8 cellular contexts compared by ENCODE assay signal in genomic region chr11:117327255-117327566, GRCh38. TPM values are rescaled to one million over a fixed set of nuclear protein-coding genes. Genes with fewer than 3 reads are reported as not detected.
DNase-seq lines count a peak whose midpoint lies in the region; ATAC-seq, FAIRE-seq and TF ChIP-seq lines count a peak whose summit lies in the region.
"Not testable (repeated sequence)": the region's sequence is repeated elsewhere in the genome, so short reads cannot be mapped to it uniquely, and the experiment has no call there.

No MANE protein-coding gene starts in this region.

- CTCF ChIA-PET in HEK293 (lab: Yijun Ruan, JAX) = interaction anchor here (0.7 to 1.2 kb wide), 2 partner anchors 99 to 756 kb away, joined by 3 to 6 read pairs; no protein-coding TSS in a partner anchor
- CTCF ChIA-PET in K562 (lab: Yijun Ruan, JAX; ENCODE audit: low intra/inter-chr PET ratio); HepG2 (lab: Yijun Ruan, JAX; ENCODE audit: low intra/inter-chr PET ratio, low total read pairs): not testable (repeated sequence)

- not testable (repeated sequence) for TF ChIP-seq CTCF in HEK293 (tag by site-specific recombination; IDR thresholded peaks at IDR 0.05); Peyer's patch (IDR thresholded peaks at IDR 0.05); K562 (IDR thresholded peaks at IDR 0.05 in 2 of 3, conservative IDR thresholded peaks at IDR 0.05 in 1 of 3; ENCODE audit: insufficient read depth in 2 of 3, low read depth in 1 of 3, low read length in 3 of 3); fibroblast of mammary gland (conservative IDR thresholded peaks at IDR 0.05; ENCODE audit: control insufficient read depth, insufficient read depth, low read depth, low read length); HepG2 (CRISPR knock-in tag; IDR thresholded peaks at IDR 0.05); prostate gland (IDR thresholded peaks at IDR 0.05); type B pancreatic cell (conservative IDR thresholded peaks at IDR 0.05)

- TF ChIP-seq RAD21 in K562 (CRISPR knock-in tag; conservative IDR thresholded peaks at IDR 0.05 in 1 of 2, IDR thresholded peaks at IDR 0.05 in 1 of 2); HepG2 (CRISPR knock-in tag; IDR thresholded peaks at IDR 0.05): not testable (repeated sequence)

- not testable (repeated sequence) for ATAC-seq in K562, HepG2

- not testable (repeated sequence) for H4K20me1 ChIP-seq in BLaER1 treated with 17β-estradiol and CSF1 and Interleukin-3, amounts not matched to agents 10 nM and 100 nM; K562 (replicated peaks; ENCODE audit: control insufficient read depth, insufficient read depth, low read length); HepG2 (ENCODE audit: insufficient read depth, low read length)

- H3K9ac ChIP-seq in BLaER1 treated with 17β-estradiol and CSF1 and Interleukin-3, amounts not matched to agents 10 nM and 100 nM = peak overlapping the region in 10 of 11 experiments; percentile 78 to 93 (median 86); a peak in 16 of 22 replicates
- H3K9ac ChIP-seq in K562 (ENCODE audit: insufficient read depth in 1 of 2, low read depth in 2 of 2, low read length in 2 of 2) = not testable (repeated sequence)
- peak overlapping the region; percentile 75; the same call in 1 of the 2 replicates for H3K9ac ChIP-seq in HepG2 (ENCODE audit: insufficient read depth, low read depth, low read length)

- peak overlapping the region; percentile 66 to 81 (median 73) for H3K4me3 ChIP-seq in BLaER1 treated with 17β-estradiol and CSF1 and Interleukin-3, amounts not matched to agents 10 nM and 100 nM
- H3K4me3 ChIP-seq in HEK293 (ENCODE audit: low read depth, low read length) (peak overlapping the region; percentile 59), Peyer's patch (peak overlapping the region; percentile 74 to 91 (median 80)), K562 (peak overlapping the region; percentile 76; the same call in 1 of the 2 replicates), fibroblast of mammary gland (ENCODE audit: control insufficient read depth, low read depth, low read length) (peak overlapping the region; percentile 85), HepG2 (replicated peaks in 1 of 3; ENCODE audit: insufficient read depth in 1 of 3, low read depth in 2 of 3, low read length in 3 of 3) (peak overlapping the region; percentile 78 to 86 (median 79)), prostate gland (peak overlapping the region; percentile 68 to 86)

- H3K36me3 Mint-ChIP-seq in type B pancreatic cell = not testable (repeated sequence)

- not testable (repeated sequence) for DNase-seq in Peyer's patch; K562 (ENCODE audit: extremely low read depth in 1 of 4, low spot score in 3 of 4); fibroblast of mammary gland (ENCODE audit: low read depth); HepG2 (ENCODE audit: low spot score); prostate gland (ENCODE audit: low spot score); type B pancreatic cell (ENCODE audit: extremely low spot score, unreplicated experiment)

- BruUV-seq in K562 (replicated peaks; lab: Mats Ljungman, UMichigan); HepG2 (replicated peaks; lab: Mats Ljungman, UMichigan): not testable (repeated sequence)

- not testable (repeated sequence) for H3K27ac Mint-ChIP-seq in type B pancreatic cell

- peak overlapping the region; percentile 87 for H2AFZ ChIP-seq in K562 (ENCODE audit: low read depth, low read length)
- H2AFZ ChIP-seq in HepG2 (ENCODE audit: low read length) = not testable (repeated sequence)

- H3K27me3 ChIP-seq in BLaER1 treated with 17β-estradiol and CSF1 and Interleukin-3, amounts not matched to agents 10 nM and 100 nM; Peyer's patch; K562 (ENCODE audit: control insufficient read depth in 2 of 2, insufficient read depth in 2 of 2, low read length in 2 of 2); HepG2 (ENCODE audit: control insufficient read depth in 1 of 2, insufficient read depth in 2 of 2, low read length in 2 of 2); prostate gland (replicated peaks; ENCODE audit: insufficient read depth): not testable (repeated sequence)

- not testable (repeated sequence) for FAIRE-seq in K562 (lab: Jason Lieb, UNC); HepG2 (lab: Jason Lieb, UNC)

- H3K4me1 ChIP-seq in BLaER1 treated with 17β-estradiol and CSF1 and Interleukin-3, amounts not matched to agents 10 nM and 100 nM = peaks cover 12 to 27% (median 15%) of the 10 kb centered on the region in 10 experiments
- not testable (repeated sequence) for H3K4me1 ChIP-seq in HEK293 (ENCODE audit: control insufficient read depth, insufficient read depth, low read length); prostate gland (replicated peaks)
- H3K4me1 ChIP-seq in Peyer's patch (peaks cover 0 to 12% (median 0%) of the 10 kb centered on the region in 4 donors), K562 (replicated peaks in 1 of 2; ENCODE audit: control insufficient read depth in 2 of 2, insufficient read depth in 2 of 2, low read length in 2 of 2) (peaks cover 5 to 10% of the 10 kb centered on the region in 2 experiments; a peak in 4 of 5 replicates), HepG2 (ENCODE audit: insufficient read depth, low read length) (peaks cover 21% of the 10 kb centered on the region)

- H3K9me1 ChIP-seq in K562 (ENCODE audit: control insufficient read depth, insufficient read depth, low read length) = not testable (repeated sequence)

- intact Hi-C loops in K562 (cut with micrococcal nuclease) = loop anchor here (5.0 kb wide), 1 partner anchor 95 kb away; the partner anchor contains the start of genes PCSK7 and RNF214
- intact Hi-C loops in HepG2 (cut with micrococcal nuclease; ENCODE audit: unreplicated experiment); prostate gland (cut with DNase I): not testable (repeated sequence)

- 2% methylated on average over 5 of the region's 5 CpGs for WGBS in K562 (ENCODE audit: insufficient coverage, low coverage, missing lambda C conversion rate)
- WGBS in HepG2 (ENCODE audit: low lambda C conversion rate) = 7% methylated on average over 5 of the region's 5 CpGs
- 18% methylated on average over 5 of the region's 5 CpGs for WGBS in prostate gland

- TF ChIP-seq EP300 in K562 (IDR thresholded peaks at IDR 0.05; ENCODE audit: low read length); HepG2 (IDR thresholded peaks at IDR 0.05; ENCODE audit: low read depth in 2 of 2, low read length in 2 of 2); HepG2 (CRISPR knock-in tag; IDR thresholded peaks at IDR 0.05; ENCODE audit: borderline replicate concordance): not testable (repeated sequence)

- H3K36me3 ChIP-seq in BLaER1 treated with 17β-estradiol and CSF1 and Interleukin-3, amounts not matched to agents 10 nM and 100 nM; HEK293 (ENCODE audit: control insufficient read depth in 2 of 2, insufficient read depth in 1 of 2, low read length in 2 of 2); Peyer's patch; K562 (ENCODE audit: control insufficient read depth, insufficient read depth, low read length); HepG2 (replicated peaks in 1 of 2; ENCODE audit: control insufficient read depth in 1 of 2, insufficient read depth in 2 of 2, low read length in 2 of 2); prostate gland: not testable (repeated sequence)

- H3K4me2 ChIP-seq in BLaER1 treated with 17β-estradiol and CSF1 and Interleukin-3, amounts not matched to agents 10 nM and 100 nM = peak overlapping the region; percentile 45 to 93 (median 54); a peak in 16 of 22 replicates
- H3K4me2 ChIP-seq in K562 (ENCODE audit: insufficient read depth, low read length) (peak overlapping the region; percentile 77; the same call in 1 of the 2 replicates), HepG2 (ENCODE audit: low read depth, low read length) (peak overlapping the region; percentile 42; the same call in 1 of the 2 replicates)

- in situ Hi-C loops in K562 (cut with MboI); HepG2 (cut with HindIII; ENCODE audit: extremely low pct_ligation_motif_present, low pct_unique_long_range_greater_than_20kb): not testable (repeated sequence)

- H3K9me3 Mint-ChIP-seq in type B pancreatic cell = not testable (repeated sequence)

- H3K27ac ChIP-seq in BLaER1 treated with 17β-estradiol and CSF1 and Interleukin-3, amounts not matched to agents 10 nM and 100 nM = peak overlapping the region in 9 of 11 experiments; percentile 68 to 92 (median 82); a peak in 11 of 22 replicates
- H3K27ac ChIP-seq in HEK293 (ENCODE audit: extremely low read depth, low read depth, low read length); K562 (ENCODE audit: extremely low read depth, low read depth, low read length); prostate gland: not testable (repeated sequence)
- peak overlapping the region in 3 of 4 donors; percentile 87 to 95 (median 90) for H3K27ac ChIP-seq in Peyer's patch
- H3K27ac ChIP-seq in HepG2 (ENCODE audit: extremely low read length, insufficient read depth, low read length) = peak overlapping the region; percentile 60

- peak overlapping the region; percentile 80 for H3K4me3 Mint-ChIP-seq in type B pancreatic cell

- H3K9me3 ChIP-seq in BLaER1 treated with 17β-estradiol and CSF1 and Interleukin-3, amounts not matched to agents 10 nM and 100 nM (replicated peaks in 1 of 11); HEK293 (ENCODE audit: control insufficient read depth, insufficient read depth, low read depth, low read length); Peyer's patch; K562 (replicated peaks; ENCODE audit: control insufficient read depth, insufficient read depth, low read depth, low read length); HepG2 (ENCODE audit: low read length); prostate gland: not testable (repeated sequence)

- not testable (repeated sequence) for TF ChIP-seq POLR2A in Peyer's patch (IDR thresholded peaks at IDR 0.05); K562 (conservative IDR thresholded peaks at IDR 0.05); HepG2 (IDR thresholded peaks at IDR 0.05; ENCODE audit: insufficient read depth in 1 of 2, low read depth in 2 of 2, low read length in 2 of 2); prostate gland (IDR thresholded peaks at IDR 0.05)

- H3K79me2 ChIP-seq in K562 (ENCODE audit: control insufficient read depth, insufficient read depth, low read length); HepG2 (ENCODE audit: insufficient read depth, low read length): not testable (repeated sequence)

- POLR2A ChIA-PET in HEK293 (lab: Yijun Ruan, JAX) = interaction anchor here (0.6 to 1.8 kb wide), 6 partner anchors 8 to 96 kb away, joined by 3 to 19 read pairs (median 4); partner anchors contain the start of gene BACE1
- POLR2A ChIA-PET in K562 (lab: Yijun Ruan, JAX) = interaction anchor here (0.6 to 6.7 kb wide), 9 partner anchors 9 to 426 kb away, joined by 3 to 42 read pairs (median 4); partner anchors contain the start of gene PAFAH1B2
- POLR2A ChIA-PET in HepG2 (lab: Yijun Ruan, JAX) = interaction anchor here (0.7 to 2.4 kb wide), 9 partner anchors 8 to 490 kb away, joined by 3 to 33 read pairs (median 6); partner anchors contain the start of genes APOA1, BACE1, PAFAH1B2 and SIDT2

- not testable (repeated sequence) for H3K27me3 Mint-ChIP-seq in type B pancreatic cell

- H3K4me1 Mint-ChIP-seq in type B pancreatic cell (ENCODE audit: unreplicated experiment) = not testable (repeated sequence)

RNA-seq across cellular contexts. Expression of gene CEP164, which starts 0.4 kb away (rescaled TPM):
- total RNA-seq in Peyer's patch = 10 to 100 TPM; 12.3 to 45.4 (median 27.2) TPM
- 42.8 and 72.9 TPM in 2 replicates for total RNA-seq in K562 (2011; cell fraction: chromatin; rRNA removed; ENCODE audit: low replicate concordance)
- 28.0 TPM in 2 replicates for total RNA-seq in K562 (2011; cell fraction: nucleolus; rRNA removed)
- 36.8 and 43.6 TPM in 2 replicates for total RNA-seq in K562 (2011; cell fraction: nucleoplasm; rRNA removed)
- 14.2 and 16.1 TPM in 2 replicates for total RNA-seq in K562 (2014; rRNA removed)
- 8.0 TPM in 2 replicates for total RNA-seq in K562 (2014; rRNA removed; fragmentation: Illumina TruSeq; extraction: Trizol)
- 13.1 and 13.6 TPM in 2 replicates for total RNA-seq in K562 (2015; rRNA removed; fragmentation: Illumina TruSeq; extraction: Trizol)
- 12.1 and 16.5 TPM in 2 replicates for total RNA-seq in K562 (2021)
- polyA plus RNA-seq in K562 (2011; rRNA removed) = 7.7 and 8.7 TPM in 2 replicates
- polyA plus RNA-seq in K562 (2011; cell fraction: cytosol; rRNA removed) = 3.9 and 6.7 TPM in 2 replicates
- 39.0 and 46.4 TPM in 2 replicates for polyA plus RNA-seq in K562 (2011; cell fraction: nucleus; rRNA removed)
- polyA plus RNA-seq in K562 (2012) = 12.8 and 30.5 TPM in 2 replicates
- 11.4 and 15.0 TPM in 2 replicates for polyA plus RNA-seq in K562 (2014; fragmentation: Illumina TruSeq; extraction: Trizol)
- 1 to 10 TPM; 2.1 to 4.6 TPM for polyA plus RNA-seq in K562 (2014; fragmentation: Nextera tagmentation; extraction: Ambion mirVana)
- polyA plus RNA-seq in K562 (2014; rRNA removed) = 9.9 and 10.4 TPM in 2 replicates
- 9.3 and 10.2 TPM in 2 replicates for polyA minus RNA-seq in K562 (2011; rRNA and poly(A)+ RNA removed)
- 4.6 and 7.1 TPM in 2 replicates for polyA minus RNA-seq in K562 (2011; cell fraction: cytosol; rRNA and poly(A)+ RNA removed)
- polyA minus RNA-seq in K562 (2011; cell fraction: nucleus; rRNA and poly(A)+ RNA removed) = 8.8 and 10.4 TPM in 2 replicates
- 9.6 and 15.2 TPM in 2 replicates for total RNA-seq in HepG2 (2016; rRNA removed; fragmentation: Illumina TruSeq; extraction: Trizol)
- total RNA-seq in HepG2 (2016; cell fraction: cytosol; rRNA removed; fragmentation: Illumina TruSeq; extraction: Trizol; ENCODE audit: low read depth) = 14.5 and 15.6 TPM in 2 replicates
- 7.8 and 17.7 TPM in 2 replicates for total RNA-seq in HepG2 (2016; cell fraction: insoluble cytoplasmic fraction; rRNA removed; fragmentation: Illumina TruSeq; extraction: Trizol)
- total RNA-seq in HepG2 (2016; cell fraction: membrane; rRNA removed; fragmentation: Illumina TruSeq; extraction: Trizol) = 7.5 and 7.9 TPM in 2 replicates
- 18.0 and 22.9 TPM in 2 replicates for total RNA-seq in HepG2 (2016; cell fraction: nucleus; rRNA removed; fragmentation: Illumina TruSeq; extraction: Trizol)
- 9.8 and 11.4 TPM in 2 replicates for polyA plus RNA-seq in HepG2 (2011; rRNA removed)
- 4.5 and 5.1 TPM in 2 replicates for polyA plus RNA-seq in HepG2 (2011; cell fraction: cytosol; rRNA removed)
- polyA plus RNA-seq in HepG2 (2011; cell fraction: nucleus; rRNA removed) = 41.9 and 50.5 TPM in 2 replicates
- polyA plus RNA-seq in HepG2 (2012) = 5.9 and 7.9 TPM in 2 replicates
- 0.96 and 1.0 TPM in 2 replicates for polyA plus RNA-seq in HepG2 (2016; cell fraction: cytosol; fragmentation: Illumina TruSeq; extraction: Trizol; ENCODE audit: low read depth)
- polyA plus RNA-seq in HepG2 (2016; cell fraction: insoluble cytoplasmic fraction; fragmentation: Illumina TruSeq; extraction: Trizol; ENCODE audit: low read depth) = 4.9 and 7.5 TPM in 2 replicates
- polyA plus RNA-seq in HepG2 (2016; cell fraction: membrane; fragmentation: Illumina TruSeq; extraction: Trizol; ENCODE audit: low read depth) = 1.5 and 1.6 TPM in 2 replicates
- 40.5 and 41.1 TPM in 2 replicates for polyA plus RNA-seq in HepG2 (2016; cell fraction: nucleus; fragmentation: Illumina TruSeq; extraction: Trizol; ENCODE audit: insufficient read depth, low read depth)
- polyA minus RNA-seq in HepG2 (2011; rRNA and poly(A)+ RNA removed; ENCODE audit: low replicate concordance) = 11.0 and 27.5 TPM in 2 replicates
- 3.5 and 3.7 TPM in 2 replicates for polyA minus RNA-seq in HepG2 (2011; cell fraction: cytosol; rRNA and poly(A)+ RNA removed)
- polyA minus RNA-seq in HepG2 (2011; cell fraction: nucleus; rRNA and poly(A)+ RNA removed) = 14.2 and 17.9 TPM in 2 replicates
- total RNA-seq in prostate gland = 10 to 100 TPM; 27.7 to 40.6 TPM
- 28.0 and 42.1 TPM in 2 replicates for total RNA-seq in type B pancreatic cell (ENCODE audit: low replicate concordance)

RNA-seq across cellular contexts. Expression of gene BACE1, which starts 11.2 kb away (rescaled TPM):
- total RNA-seq in Peyer's patch = 10 to 100 TPM in 2 of 4 donors, 1 to 10 TPM in 2; 5.6 to 11.4 (median 8.9) TPM
- not detected in 2 replicates for total RNA-seq in K562 (2011; cell fraction: chromatin; rRNA removed; ENCODE audit: low replicate concordance)
- total RNA-seq in K562 (2011; cell fraction: nucleolus; rRNA removed) = 0.13 TPM in 1 of 2 replicates, not detected in the other
- total RNA-seq in K562 (2011; cell fraction: nucleoplasm; rRNA removed) = not detected in 2 replicates
- not detected in 2 replicates for total RNA-seq in K562 (2014; rRNA removed)
- total RNA-seq in K562 (2014; rRNA removed; fragmentation: Illumina TruSeq; extraction: Trizol) = not detected in 2 replicates
- total RNA-seq in K562 (2015; rRNA removed; fragmentation: Illumina TruSeq; extraction: Trizol) = not detected in 2 replicates
- total RNA-seq in K562 (2021) = 0.18 and 0.29 TPM in 2 replicates
- 0.01 and 0.09 TPM in 2 replicates for polyA plus RNA-seq in K562 (2011; rRNA removed)
- 0.12 TPM in 1 of 2 replicates, not detected in the other for polyA plus RNA-seq in K562 (2011; cell fraction: cytosol; rRNA removed)
- polyA plus RNA-seq in K562 (2011; cell fraction: nucleus; rRNA removed) = 0.11 TPM in 1 of 2 replicates, not detected in the other
- polyA plus RNA-seq in K562 (2012) = 0.96 and 1.2 TPM in 2 replicates
- polyA plus RNA-seq in K562 (2014; fragmentation: Illumina TruSeq; extraction: Trizol) = not detected in 2 replicates
- under 1 TPM; 0.14 to 0.25 TPM for polyA plus RNA-seq in K562 (2014; fragmentation: Nextera tagmentation; extraction: Ambion mirVana)
- not detected in 2 replicates for polyA plus RNA-seq in K562 (2014; rRNA removed)
- not detected in 2 replicates for polyA minus RNA-seq in K562 (2011; rRNA and poly(A)+ RNA removed)
- polyA minus RNA-seq in K562 (2011; cell fraction: cytosol; rRNA and poly(A)+ RNA removed) = not detected in 2 replicates
- polyA minus RNA-seq in K562 (2011; cell fraction: nucleus; rRNA and poly(A)+ RNA removed) = under 0.01 and 0.11 TPM in 2 replicates
- 7.5 and 10.2 TPM in 2 replicates for total RNA-seq in HepG2 (2016; rRNA removed; fragmentation: Illumina TruSeq; extraction: Trizol)
- total RNA-seq in HepG2 (2016; cell fraction: cytosol; rRNA removed; fragmentation: Illumina TruSeq; extraction: Trizol; ENCODE audit: low read depth) = 2.1 and 2.2 TPM in 2 replicates
- total RNA-seq in HepG2 (2016; cell fraction: insoluble cytoplasmic fraction; rRNA removed; fragmentation: Illumina TruSeq; extraction: Trizol) = 8.4 and 9.7 TPM in 2 replicates
- 4.8 and 6.0 TPM in 2 replicates for total RNA-seq in HepG2 (2016; cell fraction: membrane; rRNA removed; fragmentation: Illumina TruSeq; extraction: Trizol)
- 9.1 and 11.5 TPM in 2 replicates for total RNA-seq in HepG2 (2016; cell fraction: nucleus; rRNA removed; fragmentation: Illumina TruSeq; extraction: Trizol)
- polyA plus RNA-seq in HepG2 (2011; rRNA removed) = 17.9 and 19.0 TPM in 2 replicates
- polyA plus RNA-seq in HepG2 (2011; cell fraction: cytosol; rRNA removed) = 14.6 and 15.9 TPM in 2 replicates
- polyA plus RNA-seq in HepG2 (2011; cell fraction: nucleus; rRNA removed) = 44.0 and 49.0 TPM in 2 replicates
- polyA plus RNA-seq in HepG2 (2012) = 12.2 and 14.8 TPM in 2 replicates
- 2.2 and 2.4 TPM in 2 replicates for polyA plus RNA-seq in HepG2 (2016; cell fraction: cytosol; fragmentation: Illumina TruSeq; extraction: Trizol; ENCODE audit: low read depth)
- 10.6 and 11.0 TPM in 2 replicates for polyA plus RNA-seq in HepG2 (2016; cell fraction: insoluble cytoplasmic fraction; fragmentation: Illumina TruSeq; extraction: Trizol; ENCODE audit: low read depth)
- polyA plus RNA-seq in HepG2 (2016; cell fraction: membrane; fragmentation: Illumina TruSeq; extraction: Trizol; ENCODE audit: low read depth) = 4.9 and 5.8 TPM in 2 replicates
- 21.9 and 23.8 TPM in 2 replicates for polyA plus RNA-seq in HepG2 (2016; cell fraction: nucleus; fragmentation: Illumina TruSeq; extraction: Trizol; ENCODE audit: insufficient read depth, low read depth)
- polyA minus RNA-seq in HepG2 (2011; rRNA and poly(A)+ RNA removed; ENCODE audit: low replicate concordance) = 41.2 and 52.9 TPM in 2 replicates
- polyA minus RNA-seq in HepG2 (2011; cell fraction: cytosol; rRNA and poly(A)+ RNA removed) = 7.0 and 13.9 TPM in 2 replicates
- 7.8 and 8.6 TPM in 2 replicates for polyA minus RNA-seq in HepG2 (2011; cell fraction: nucleus; rRNA and poly(A)+ RNA removed)
- total RNA-seq in prostate gland = 10 to 100 TPM; 12.4 to 28.4 TPM
- 26.2 and 37.4 TPM in 2 replicates for total RNA-seq in type B pancreatic cell (ENCODE audit: low replicate concordance)

RNA-seq across cellular contexts. Expression of gene BACE1-AS, which starts 36.1 kb away (rescaled TPM):
- 1 to 10 TPM; 2.5 to 7.6 (median 6.3) TPM for total RNA-seq in Peyer's patch
- 14.1 and 15.2 TPM in 2 replicates for total RNA-seq in K562 (2011; cell fraction: chromatin; rRNA removed; ENCODE audit: low replicate concordance)
- 7.5 and 8.3 TPM in 2 replicates for total RNA-seq in K562 (2011; cell fraction: nucleolus; rRNA removed)
- total RNA-seq in K562 (2011; cell fraction: nucleoplasm; rRNA removed) = 14.1 and 25.7 TPM in 2 replicates
- total RNA-seq in K562 (2014; rRNA removed) = 3.1 and 3.8 TPM in 2 replicates
- 2.9 and 3.9 TPM in 2 replicates for total RNA-seq in K562 (2014; rRNA removed; fragmentation: Illumina TruSeq; extraction: Trizol)
- 3.0 TPM in 2 replicates for total RNA-seq in K562 (2015; rRNA removed; fragmentation: Illumina TruSeq; extraction: Trizol)
- total RNA-seq in K562 (2021) = 4.7 and 5.9 TPM in 2 replicates
- 3.7 and 5.3 TPM in 2 replicates for polyA plus RNA-seq in K562 (2011; rRNA removed)
- 2.2 and 7.1 TPM in 2 replicates for polyA plus RNA-seq in K562 (2011; cell fraction: cytosol; rRNA removed)
- 8.0 and 9.5 TPM in 2 replicates for polyA plus RNA-seq in K562 (2011; cell fraction: nucleus; rRNA removed)
- polyA plus RNA-seq in K562 (2012) = 2.0 and 4.7 TPM in 2 replicates
- polyA plus RNA-seq in K562 (2014; fragmentation: Illumina TruSeq; extraction: Trizol) = 4.5 and 4.8 TPM in 2 replicates
- polyA plus RNA-seq in K562 (2014; fragmentation: Nextera tagmentation; extraction: Ambion mirVana) = 1 to 10 TPM; 3.2 to 8.2 TPM
- polyA plus RNA-seq in K562 (2014; rRNA removed) = 2.2 and 3.8 TPM in 2 replicates
- polyA minus RNA-seq in K562 (2011; rRNA and poly(A)+ RNA removed) = 6.7 and 6.9 TPM in 2 replicates
- 4.1 and 5.3 TPM in 2 replicates for polyA minus RNA-seq in K562 (2011; cell fraction: cytosol; rRNA and poly(A)+ RNA removed)
- 5.0 and 6.8 TPM in 2 replicates for polyA minus RNA-seq in K562 (2011; cell fraction: nucleus; rRNA and poly(A)+ RNA removed)
- 2.0 and 2.9 TPM in 2 replicates for total RNA-seq in HepG2 (2016; rRNA removed; fragmentation: Illumina TruSeq; extraction: Trizol)
- total RNA-seq in HepG2 (2016; cell fraction: cytosol; rRNA removed; fragmentation: Illumina TruSeq; extraction: Trizol; ENCODE audit: low read depth) = 0.26 and 0.51 TPM in 2 replicates
- 2.1 and 2.3 TPM in 2 replicates for total RNA-seq in HepG2 (2016; cell fraction: insoluble cytoplasmic fraction; rRNA removed; fragmentation: Illumina TruSeq; extraction: Trizol)
- total RNA-seq in HepG2 (2016; cell fraction: membrane; rRNA removed; fragmentation: Illumina TruSeq; extraction: Trizol) = 0.76 and 0.87 TPM in 2 replicates
- 4.0 and 4.3 TPM in 2 replicates for total RNA-seq in HepG2 (2016; cell fraction: nucleus; rRNA removed; fragmentation: Illumina TruSeq; extraction: Trizol)
- polyA plus RNA-seq in HepG2 (2011; rRNA removed) = 3.6 and 3.9 TPM in 2 replicates
- polyA plus RNA-seq in HepG2 (2011; cell fraction: cytosol; rRNA removed) = 2.0 and 2.7 TPM in 2 replicates
- 5.7 and 7.1 TPM in 2 replicates for polyA plus RNA-seq in HepG2 (2011; cell fraction: nucleus; rRNA removed)
- 2.7 and 4.0 TPM in 2 replicates for polyA plus RNA-seq in HepG2 (2012)
- 0.40 TPM in 1 of 2 replicates, not detected in the other for polyA plus RNA-seq in HepG2 (2016; cell fraction: cytosol; fragmentation: Illumina TruSeq; extraction: Trizol; ENCODE audit: low read depth)
- polyA plus RNA-seq in HepG2 (2016; cell fraction: insoluble cytoplasmic fraction; fragmentation: Illumina TruSeq; extraction: Trizol; ENCODE audit: low read depth) = 2.5 and 3.2 TPM in 2 replicates
- 0.06 and 0.50 TPM in 2 replicates for polyA plus RNA-seq in HepG2 (2016; cell fraction: membrane; fragmentation: Illumina TruSeq; extraction: Trizol; ENCODE audit: low read depth)
- 7.5 and 8.1 TPM in 2 replicates for polyA plus RNA-seq in HepG2 (2016; cell fraction: nucleus; fragmentation: Illumina TruSeq; extraction: Trizol; ENCODE audit: insufficient read depth, low read depth)
- polyA minus RNA-seq in HepG2 (2011; rRNA and poly(A)+ RNA removed; ENCODE audit: low replicate concordance) = 6.8 and 9.4 TPM in 2 replicates
- 3.7 and 5.8 TPM in 2 replicates for polyA minus RNA-seq in HepG2 (2011; cell fraction: cytosol; rRNA and poly(A)+ RNA removed)
- polyA minus RNA-seq in HepG2 (2011; cell fraction: nucleus; rRNA and poly(A)+ RNA removed) = 6.6 and 6.7 TPM in 2 replicates
- total RNA-seq in prostate gland = 10 to 100 TPM in 1 of 2 donors, 1 to 10 TPM in 1; 4.8 to 19.1 TPM
- 5.9 and 12.8 TPM in 2 replicates for total RNA-seq in type B pancreatic cell (ENCODE audit: low replicate concordance)
